Comparison of ENCODE assay signal across 26 cellular contexts in genomic region chr13:38159710-38160109, GRCh38.
A peak's percentile ranks its signal among the peaks of the same experiment; 100 is the strongest.
DNase-seq lines count a peak whose midpoint lies in the region; ATAC-seq and TF ChIP-seq lines count a peak whose summit lies in the region.
"Had no signal": no experiment of that assay in that cellular context is flagged by ENCODE, and none has a peak within 500 bp of the region (broad histone marks: within the 10 kb centered on the region; RNA-seq: fewer than 3 reads in every experiment).

No MANE protein-coding gene starts in this region.

- ATAC-seq in GM18867 (IDR thresholded peaks at IDR 0.05; ENCODE audit: unreplicated experiment): peak; percentile 81
- ATAC-seq in HG02798 (IDR thresholded peaks at IDR 0.05; ENCODE audit: poor library complexity, unreplicated experiment): peak; percentile 59
- ATAC-seq in GM21825 (IDR thresholded peaks at IDR 0.05; ENCODE audit: unreplicated experiment): no peak
- ATAC-seq in GM18502 (IDR thresholded peaks at IDR 0.05; ENCODE audit: poor library complexity, unreplicated experiment): no peak
- ATAC-seq: GM12878 had no signal

- H3K36me3 ChIP-seq in MM.1S (replicated peaks; ENCODE audit: insufficient read depth, low read length) (no peaks in the 10 kb centered on the region), endodermal cell (ENCODE audit: control insufficient read depth, insufficient read depth, low read length) (no peaks in the 10 kb centered on the region)
- H3K36me3 ChIP-seq: BE2C, BLaER1 had no signal

- H3K9me3 ChIP-seq in MM.1S (replicated peaks; ENCODE audit: insufficient read depth, low read length) (no peaks in the 10 kb centered on the region), endodermal cell (ENCODE audit: control insufficient read depth, low read length) (peaks cover 6% of the 10 kb centered on the region)
- H3K9me3 ChIP-seq: BE2C, BLaER1 had no signal

- H3K4me1 ChIP-seq in MM.1S (ENCODE audit: low read length) (peaks cover 12% of the 10 kb centered on the region), endodermal cell (ENCODE audit: control insufficient read depth, insufficient read depth, low read length) (no peaks in the 10 kb centered on the region)
- H3K4me1 ChIP-seq: BE2C, BLaER1 had no signal

- DNase-seq in MM.1S (peak; percentile 23), endodermal cell (no peak), NCI-H1048 (lab: John Stamatoyannopoulos, UW) (no peak), NCI-H774 (lab: John Stamatoyannopoulos, UW) (no peak)
- DNase-seq: 8988T; ACHN; BE2C; C1 segment of cervical spinal cord; CD4-positive, alpha-beta memory T cell; CD4-positive, CD25-positive, alpha-beta regulatory T cell; CD8-positive, alpha-beta memory T cell; COR-L47; DMS 273 treated with DMSO at 0.1 percent for 48 hours; DMS153; DMS53; DMS79; DND-41; EL; GDM1 had no signal

- no peaks in the 10 kb centered on the region for H3K9me2 ChIP-seq in MM.1S (replicated peaks; ENCODE audit: insufficient read depth, low read length)

- H3K27me3 ChIP-seq in MM.1S (replicated peaks; ENCODE audit: insufficient read depth, low read length) (no peaks in the 10 kb centered on the region), endodermal cell (ENCODE audit: control insufficient read depth, insufficient read depth, low read length, poor library complexity, severe bottlenecking) (no peaks in the 10 kb centered on the region)
- H3K27me3 ChIP-seq: BE2C, BLaER1 had no signal

- peaks cover 2% of the 10 kb centered on the region for H3K9me3 Mint-ChIP-seq in endodermal cell

- H3K4me2 ChIP-seq in MM.1S (ENCODE audit: low read depth, low read length): peak overlapping the region; percentile 34; the same call in 1 of the 2 replicates
- H3K4me2 ChIP-seq: BLaER1 had no signal

- no peaks in the 10 kb centered on the region for H3K79me2 ChIP-seq in MM.1S (ENCODE audit: low read length)

- H2AFZ ChIP-seq in MM.1S (ENCODE audit: low read length): no peak overlapping the region

- no peaks in the 10 kb centered on the region for H4K20me1 ChIP-seq in MM.1S (ENCODE audit: insufficient read depth, low read length)
- H4K20me1 ChIP-seq: BLaER1 had no signal

- peak; percentile 10; the same call in 1 of the 2 replicates for TF ChIP-seq CTCF in MM.1S (IDR thresholded peaks at IDR 0.05; ENCODE audit: low read length)
- TF ChIP-seq CTCF in endodermal cell (conservative IDR thresholded peaks at IDR 0.05): peak; percentile 21

- H3K4me3 ChIP-seq in MM.1S (ENCODE audit: low read length): no peak overlapping the region
- no peak overlapping the region for H3K4me3 ChIP-seq in endodermal cell (ENCODE audit: low read length)
- H3K4me3 ChIP-seq: BLaER1, GM12878 had no signal

- H3K27me3 Mint-ChIP-seq in endodermal cell (ENCODE audit: insufficient read depth): no peaks in the 10 kb centered on the region
- H3K27me3 Mint-ChIP-seq: CD4-positive, alpha-beta memory T cell; CD4-positive, CD25-positive, alpha-beta regulatory T cell; CD8-positive, alpha-beta memory T cell had no signal

- H3F3A ChIP-seq in MM.1S (ENCODE audit: insufficient read depth, low read length): no peaks in the 10 kb centered on the region

- WGBS in endodermal cell (ENCODE audit: insufficient coverage in 1 of 2, insufficient read length in 1 of 2), 2 experiments: 94 to 100% methylated on average over 1 of the region's 1 CpG

- no peak overlapping the region for H3K9ac ChIP-seq in MM.1S (ENCODE audit: low read length)
- H3K9ac ChIP-seq in endodermal cell (ENCODE audit: extremely low read depth, low read length, poor library complexity, severe bottlenecking): no peak overlapping the region
- H3K9ac ChIP-seq: BLaER1 had no signal

- no peaks in the 10 kb centered on the region for H3K4me1 Mint-ChIP-seq in endodermal cell
- H3K4me1 Mint-ChIP-seq: CD14-positive monocyte; CD4-positive, alpha-beta memory T cell; CD4-positive, CD25-positive, alpha-beta regulatory T cell; CD8-positive, alpha-beta memory T cell had no signal

- H3K36me3 Mint-ChIP-seq in endodermal cell (ENCODE audit: low read depth): no peaks in the 10 kb centered on the region
- H3K36me3 Mint-ChIP-seq: CD14-positive monocyte; CD4-positive, alpha-beta memory T cell; CD4-positive, CD25-positive, alpha-beta regulatory T cell; CD8-positive, alpha-beta memory T cell had no signal

- H3K27ac ChIP-seq in MM.1S (ENCODE audit: low read length) (no peak overlapping the region), endodermal cell (ENCODE audit: low read depth, low read length) (no peak overlapping the region)
- H3K27ac ChIP-seq: BLaER1 had no signal

- no peak overlapping the region for H3K27ac Mint-ChIP-seq in endodermal cell
- H3K27ac Mint-ChIP-seq: CD14-positive monocyte; CD4-positive, alpha-beta memory T cell; CD4-positive, CD25-positive, alpha-beta regulatory T cell; CD8-positive, alpha-beta memory T cell had no signal

- H3K4me3 Mint-ChIP-seq in endodermal cell: no peak overlapping the region
- H3K4me3 Mint-ChIP-seq: CD14-positive monocyte; CD4-positive, CD25-positive, alpha-beta regulatory T cell; CD8-positive, alpha-beta memory T cell had no signal

Comparison
In these comparisons a context has a peak if more than half of its experiments do, and no peak if none do; other contexts are left out.
1. ATAC-seq: peak in GM18867 (single experiment) and HG02798 (single experiment); none in GM21825 (single experiment) and GM18502 (single experiment).